1 cellular context compared by ENCODE assay signal in the genomic region with DNA sequence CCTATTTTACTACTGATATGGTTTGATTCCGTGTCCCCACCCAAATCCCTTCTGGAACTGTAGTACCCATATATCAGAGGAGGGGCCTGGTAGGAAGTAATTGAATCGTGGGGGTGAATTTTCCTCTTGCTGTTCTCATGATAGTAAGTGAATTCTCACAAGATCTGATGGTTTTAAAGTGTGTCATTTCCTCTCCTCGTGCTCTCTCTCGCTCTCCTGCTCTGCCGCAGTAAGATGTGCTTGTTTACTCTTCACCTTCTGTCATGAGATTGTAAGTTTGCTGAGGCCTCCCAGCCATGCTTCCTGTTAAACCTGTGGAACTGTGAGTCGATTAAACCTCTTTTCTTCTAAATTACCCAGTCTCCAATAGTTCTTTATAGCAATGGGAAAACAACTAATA.
TF ChIP-seq lines count a peak whose summit lies in the region.

No MANE protein-coding gene starts in this region.

TF ChIP-seq in HepG2, 621 proteins besides CTCF, POLR2A, EP300 and RAD21:
- TF ChIP-seq, protein P1, sequence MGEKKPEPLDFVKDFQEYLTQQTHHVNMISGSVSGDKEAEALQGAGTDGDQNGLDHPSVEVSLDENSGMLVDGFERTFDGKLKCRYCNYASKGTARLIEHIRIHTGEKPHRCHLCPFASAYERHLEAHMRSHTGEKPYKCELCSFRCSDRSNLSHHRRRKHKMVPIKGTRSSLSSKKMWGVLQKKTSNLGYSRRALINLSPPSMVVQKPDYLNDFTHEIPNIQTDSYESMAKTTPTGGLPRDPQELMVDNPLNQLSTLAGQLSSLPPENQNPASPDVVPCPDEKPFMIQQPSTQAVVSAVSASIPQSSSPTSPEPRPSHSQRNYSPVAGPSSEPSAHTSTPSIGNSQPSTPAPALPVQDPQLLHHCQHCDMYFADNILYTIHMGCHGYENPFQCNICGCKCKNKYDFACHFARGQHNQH (CRISPR knock-in tag; IDR thresholded peaks at IDR 0.05), result no peak
- TF ChIP-seq ZNF766 (CRISPR knock-in tag; IDR thresholded peaks at IDR 0.05; ENCODE audit: borderline replicate concordance), result 0 out of 2 replicates have a peak, but pooled peaks have one; percentile 46
TF ChIP-seq in HepG2: peak in this region for 1.
